In the genomic region with DNA sequence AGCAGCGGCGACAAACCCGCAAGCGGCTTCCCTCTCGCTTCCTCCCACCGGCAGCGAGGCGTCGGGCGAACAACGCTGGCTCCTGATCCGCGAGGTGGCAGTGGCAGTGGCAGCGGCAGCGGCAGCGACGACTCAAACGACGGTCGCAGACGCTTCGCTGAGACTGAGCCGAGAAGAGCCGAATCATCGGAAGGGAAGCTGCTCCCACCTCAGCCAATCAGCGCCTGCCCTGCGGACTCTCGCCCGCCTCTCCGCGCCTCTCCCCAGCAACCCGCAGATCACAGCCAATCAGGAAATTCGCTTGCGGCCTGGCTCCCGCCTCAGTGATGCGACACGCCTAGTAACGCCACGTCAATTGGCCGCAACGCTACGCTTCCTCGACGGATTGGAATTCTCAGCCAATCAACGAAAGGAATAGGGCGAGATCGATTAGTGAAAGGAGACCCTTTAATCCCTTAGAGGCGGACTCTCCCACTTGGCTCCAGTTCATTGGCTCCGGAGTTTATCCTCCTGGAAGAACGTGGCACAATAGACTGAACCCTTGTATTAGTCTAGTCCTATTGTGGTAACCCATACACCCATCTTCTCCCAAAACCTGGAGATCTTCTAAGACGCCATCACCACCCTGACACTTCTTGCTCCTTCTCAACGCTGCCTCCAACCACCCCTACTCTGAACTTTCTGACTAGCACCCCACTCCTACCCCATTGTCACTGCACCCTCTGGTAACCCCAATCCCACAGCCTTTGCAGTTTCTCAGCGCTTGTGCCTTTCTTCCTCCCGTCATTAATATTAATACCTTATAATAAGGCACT, we compare ENCODE assay signal across 8 cellular contexts. TPM values are rescaled to one million over a fixed set of nuclear protein-coding genes. Genes with fewer than 3 reads are reported as not detected.
DNase-seq lines count a peak whose midpoint lies in the region; ATAC-seq, FAIRE-seq and TF ChIP-seq lines count a peak whose summit lies in the region.

TSS of gene VCP (minus strand) at position 165 of the 815 bp plus-strand sequence. CDS start 272 bp downstream, outside the sequence.

- no peaks in the 10 kb centered on the region for H3K9me3 ChIP-seq in Loucy (ENCODE audit: insufficient read depth, low read depth, low read length)

- TF ChIP-seq POLR2A in H54 (IDR thresholded peaks at IDR 0.05; ENCODE audit: low read depth, low read length), result peak; percentile 93
- TF ChIP-seq POLR2A in Raji (IDR thresholded peaks at IDR 0.05; ENCODE audit: insufficient read depth, low read depth, low read length), result peak; percentile 96

- H3K4me2 ChIP-seq in Loucy (ENCODE audit: low read depth, low read length, poor library complexity, severe bottlenecking), result peak within 1 kb of the TSS; percentile 99

- H3K4me1 Mint-ChIP-seq in naive thymus-derived CD8-positive, alpha-beta T cell, result peaks cover 28 to 52% (median 47%) of the 10 kb centered on the region in 4 donors

- H4K20me1 ChIP-seq in Loucy (ENCODE audit: insufficient read depth, low read length, poor library complexity, severe bottlenecking), result peaks cover 51% of the 10 kb centered on the region

- H2AFZ ChIP-seq in Loucy (ENCODE audit: low read length), result 0 out of 2 replicates have a peak within 1 kb of the TSS, but pooled peaks have one; percentile 39

- H3K79me2 ChIP-seq in Loucy (ENCODE audit: insufficient read depth, low read length), result peaks cover 66% of the 10 kb centered on the region

- H3K4me3 ChIP-seq in Loucy (ENCODE audit: low read length, poor library complexity, severe bottlenecking) (peak within 1 kb of the TSS; percentile 95), fibroblast of mammary gland (ENCODE audit: control insufficient read depth, low read depth, low read length) (peak within 1 kb of the TSS; percentile 77)

- H3K9me2 ChIP-seq in Loucy (replicated peaks; ENCODE audit: low read depth, low read length), result no peaks in the 10 kb centered on the region

- H3K27me3 Mint-ChIP-seq in naive thymus-derived CD8-positive, alpha-beta T cell, result no peaks in the 10 kb centered on the region

- peak; percentile 96 for FAIRE-seq in H54 (lab: Jason Lieb, UNC)

- H3K36me3 Mint-ChIP-seq in naive thymus-derived CD8-positive, alpha-beta T cell, result peaks cover 0 to 23% (median 3%) of the 10 kb centered on the region in 3 donors

- ATAC-seq in naive thymus-derived CD8-positive, alpha-beta T cell, result peak; percentile 90 to 91

- H3K27me3 ChIP-seq in Loucy (ENCODE audit: insufficient read depth, low read length, poor library complexity, severe bottlenecking), result no peaks in the 10 kb centered on the region

- POLR2A ChIA-PET in naive thymus-derived CD8-positive, alpha-beta T cell (lab: Charles Lee), result interaction anchor here (0.5 to 2.6 kb wide), 21 partner anchors 8 to 1415 kb away, joined by 3 to 39 read pairs (median 5); partner anchors contain the start of genes ATOSB, FANCG, PIGO and STOML2

- H3F3A ChIP-seq in Loucy (ENCODE audit: low read depth), result peaks cover 10% of the 10 kb centered on the region

- H3K36me3 ChIP-seq in Loucy (ENCODE audit: insufficient read depth, low read length), result peaks cover 14% of the 10 kb centered on the region; the same call in 1 of the 2 replicates

- peak within 1 kb of the TSS; percentile 94 for H3K9ac ChIP-seq in Loucy (ENCODE audit: low read depth, low read length, poor library complexity, severe bottlenecking)

- peaks cover 55% of the 10 kb centered on the region for H3K4me1 ChIP-seq in Loucy (ENCODE audit: insufficient read depth, low read length, poor library complexity, severe bottlenecking)

- DNase-seq in EL, result peak; percentile 100
- DNase-seq in H54 (ENCODE audit: insufficient read length, low spot score), result peak; percentile 90
- DNase-seq in activated T-helper 9 cell treated with anti-CD3 and anti-CD28 coated beads, Interleukin-2, amount 50 U/mL, for 16 hours (ENCODE audit: low read depth), result peak; percentile 96
- DNase-seq in fibroblast of mammary gland (ENCODE audit: low read depth), result peak; percentile 99
- peak; percentile 91 to 99 (median 98) for DNase-seq in naive thymus-derived CD8-positive, alpha-beta T cell
- peak; percentile 98 for DNase-seq in stimulated activated naive CD4-positive, alpha-beta T cell treated with Interleukin-2 at 50 U/mL for 16 hours (lab: John Stamatoyannopoulos, UW)

- H3K9me3 Mint-ChIP-seq in naive thymus-derived CD8-positive, alpha-beta T cell, result no peaks in the 10 kb centered on the region

- TF ChIP-seq CTCF in Loucy (conservative IDR thresholded peaks at IDR 0.05; ENCODE audit: low read length) (no peak), fibroblast of mammary gland (conservative IDR thresholded peaks at IDR 0.05; ENCODE audit: control insufficient read depth, insufficient read depth, low read depth, low read length) (no peak)

- H3K4me3 Mint-ChIP-seq in naive thymus-derived CD8-positive, alpha-beta T cell, result peak within 1 kb of the TSS; percentile 78 to 94 (median 91)

- peak within 1 kb of the TSS; percentile 87 to 98 (median 94) for H3K27ac Mint-ChIP-seq in naive thymus-derived CD8-positive, alpha-beta T cell

RNA-seq across cellular contexts. Expression of gene VCP, which starts in this region (rescaled TPM):
- 100 to 1,000 TPM; 172 to 177 TPM for total RNA-seq in naive thymus-derived CD8-positive, alpha-beta T cell
- 100 to 1,000 TPM; 136 to 152 (median 142) TPM for polyA plus RNA-seq in naive thymus-derived CD8-positive, alpha-beta T cell

Comparison
In these comparisons a context has a peak if more than half of its experiments do, and no peak if none do; other contexts are left out.
1. Peak in every context shown above with its lines: DNase-seq, ATAC-seq and H3K4me3 ChIP-seq.